Comparison of ENCODE assay signal across 20 cellular contexts in the genomic region with DNA sequence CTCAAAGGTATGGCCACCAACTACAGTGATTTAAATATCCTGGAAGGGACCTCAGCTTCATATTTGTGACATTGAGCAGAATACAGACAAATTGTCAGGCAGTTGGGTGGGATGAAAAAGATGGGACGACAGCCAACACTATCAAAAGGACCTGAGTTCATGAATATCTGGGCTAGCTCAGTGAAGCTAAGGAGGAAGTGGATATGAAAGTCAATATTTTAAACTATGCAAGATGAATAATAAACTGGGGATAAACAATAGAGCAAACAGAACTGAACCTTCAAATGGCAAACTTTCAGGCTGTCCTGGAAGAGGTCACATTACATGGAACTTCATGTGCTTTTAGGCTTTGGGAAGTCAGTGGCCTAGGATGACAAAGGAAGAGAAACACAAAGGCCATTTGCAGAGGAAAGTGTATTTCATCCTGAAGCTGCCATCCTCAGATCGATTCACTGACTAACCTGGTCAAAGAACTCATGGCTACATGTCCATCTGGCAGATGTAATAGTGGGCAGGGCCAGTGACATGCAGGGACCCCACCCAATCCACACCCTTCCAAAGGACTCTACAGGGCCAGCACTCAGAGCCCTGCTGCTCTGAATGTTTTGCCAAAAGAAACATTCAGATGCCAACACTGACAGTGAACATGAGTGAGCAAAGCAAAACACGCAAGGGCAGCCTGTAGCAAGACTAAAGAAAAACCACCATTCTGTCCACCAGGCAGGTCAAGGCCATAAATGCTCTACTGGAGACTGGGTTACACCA.
DNase-seq lines count a peak whose midpoint lies in the region; ATAC-seq and TF ChIP-seq lines count a peak whose summit lies in the region.
"Had no signal": no experiment of that assay in that cellular context is flagged by ENCODE, and none has a peak within 500 bp of the region (broad histone marks: within the 10 kb centered on the region; RNA-seq: fewer than 3 reads in every experiment).

No MANE protein-coding gene starts in this region.

- 62 to 70% methylated on average over 3 of the region's 3 CpGs for WGBS in body of pancreas, 2 donors
- 46 to 75% (median 61%) methylated on average over 3 of the region's 3 CpGs for WGBS in stomach, 5 donors

- intact Hi-C loops in body of pancreas (cut with DNase I) = no loop called here
- intact Hi-C loops in left ventricle myocardium superior (cut with micrococcal nuclease) = no loop called here
- intact Hi-C loops in stomach (cut with DNase I; ENCODE audit: low total_unique reads) = no loop called here

- H3K4me1 ChIP-seq in body of pancreas = peaks cover 33% of the 10 kb centered on the region
- H3K4me1 ChIP-seq in stomach = peaks cover 0 to 9% (median 3%) of the 10 kb centered on the region in 4 donors
- H3K4me1 ChIP-seq: gastroesophageal sphincter had no signal

- DNase-seq in DMS53 (lab: John Stamatoyannopoulos, UW) (peak; percentile 39), DMS53 treated with DMSO at 0.1 percent for 48 hours (lab: John Stamatoyannopoulos, UW; ENCODE audit: unreplicated experiment) (no peak), body of pancreas (peak in 1 of 4 donors; percentile 33), left ventricle myocardium superior (no peak), stomach (peak; percentile 26), RPMI8226 (no peak)
- DNase-seq in T-helper 2 cell treated with Interferon-gamma antibody and Interleukin-4, amounts not matched to agents 5 μg/mL and 100 μg/mL, for 36 hours (ENCODE audit: low spot score) = no peak
- DNase-seq: 8988T; activated CD8-positive, alpha-beta T cell treated with anti-CD3 and anti-CD28 coated beads for 36 hours; amygdala; CD8-positive, alpha-beta T cell; GDM1; H9; immature natural killer cell; NCI-H345; ovary; SW 1271 had no signal

- TF ChIP-seq CTCF in body of pancreas (IDR thresholded peaks at IDR 0.05) (no peak), stomach (IDR thresholded peaks at IDR 0.05) (no peak)

- no peak for TF ChIP-seq EP300 in stomach (IDR thresholded peaks at IDR 0.05)

- no peaks in the 10 kb centered on the region for H3K4me1 Mint-ChIP-seq in T-helper 2 cell treated with Interferon-gamma antibody and Interleukin-4, amounts not matched to agents 5 μg/mL and 100 μg/mL, for 36 hours (ENCODE audit: low read depth)
- H3K4me1 Mint-ChIP-seq: H9 had no signal

- H3K27me3 ChIP-seq in body of pancreas (no peaks in the 10 kb centered on the region), stomach (no peaks in the 10 kb centered on the region)
- H3K27me3 ChIP-seq: gastroesophageal sphincter, ovary had no signal

- no peaks in the 10 kb centered on the region for H3K9me3 ChIP-seq in body of pancreas
- H3K9me3 ChIP-seq in stomach = peaks cover 0 to 3% (median 0%) of the 10 kb centered on the region in 4 donors
- H3K9me3 ChIP-seq: gastroesophageal sphincter, ovary had no signal

- TF ChIP-seq POLR2A in body of pancreas (IDR thresholded peaks at IDR 0.05) (no peak), stomach (IDR thresholded peaks at IDR 0.05) (no peak)

- H3K27ac ChIP-seq in body of pancreas (peak overlapping the region; percentile 33 to 79 (median 69)), stomach (peak overlapping the region in 4 of 5 donors; percentile 60 to 80 (median 73))
- H3K27ac ChIP-seq: gastroesophageal sphincter, ovary had no signal

- H3K4me3 Mint-ChIP-seq in T-helper 2 cell treated with Interferon-gamma antibody and Interleukin-4, amounts not matched to agents 5 μg/mL and 100 μg/mL, for 36 hours = no peak overlapping the region
- H3K4me3 Mint-ChIP-seq: activated CD8-positive, alpha-beta T cell treated with anti-CD3 and anti-CD28 coated beads for 36 hours; CD8-positive, alpha-beta T cell; H9; immature natural killer cell had no signal

- H3K4me3 ChIP-seq in body of pancreas (no peak overlapping the region), stomach (no peak overlapping the region)
- H3K4me3 ChIP-seq: gastroesophageal sphincter, ovary had no signal

- H3K27me3 Mint-ChIP-seq in T-helper 2 cell treated with Interferon-gamma antibody and Interleukin-4, amounts not matched to agents 5 μg/mL and 100 μg/mL, for 36 hours (ENCODE audit: low read depth) = no peaks in the 10 kb centered on the region
- H3K27me3 Mint-ChIP-seq: activated CD8-positive, alpha-beta T cell treated with anti-CD3 and anti-CD28 coated beads for 36 hours had no signal

- H3K9me3 Mint-ChIP-seq in T-helper 2 cell treated with Interferon-gamma antibody and Interleukin-4, amounts not matched to agents 5 μg/mL and 100 μg/mL, for 36 hours = peaks cover 3% of the 10 kb centered on the region
- H3K9me3 Mint-ChIP-seq: CD8-positive, alpha-beta T cell; H9 had no signal

- ATAC-seq in body of pancreas (peak; percentile 56), left ventricle myocardium superior (peak; percentile 70), HG02678 (IDR thresholded peaks at IDR 0.05; ENCODE audit: unreplicated experiment) (no peak)
- ATAC-seq: activated CD8-positive, alpha-beta T cell treated with anti-CD3 and anti-CD28 coated beads for 36 hours; CD8-positive, alpha-beta T cell; gastroesophageal sphincter had no signal

- no peaks in the 10 kb centered on the region for H3K36me3 Mint-ChIP-seq in T-helper 2 cell treated with Interferon-gamma antibody and Interleukin-4, amounts not matched to agents 5 μg/mL and 100 μg/mL, for 36 hours (ENCODE audit: low read depth)
- H3K36me3 Mint-ChIP-seq: CD8-positive, alpha-beta T cell had no signal

- no peaks in the 10 kb centered on the region for H3K36me3 ChIP-seq in body of pancreas (replicated peaks in 1 of 2; ENCODE audit: insufficient read depth in 1 of 2, low read depth in 2 of 2)
- H3K36me3 ChIP-seq in stomach = no peaks in the 10 kb centered on the region
- H3K36me3 ChIP-seq: gastroesophageal sphincter, ovary had no signal

- H3K27ac Mint-ChIP-seq in T-helper 2 cell treated with Interferon-gamma antibody and Interleukin-4, amounts not matched to agents 5 μg/mL and 100 μg/mL, for 36 hours = no peak overlapping the region
- H3K27ac Mint-ChIP-seq: activated CD8-positive, alpha-beta T cell treated with anti-CD3 and anti-CD28 coated beads for 36 hours; activated T-helper 2 cell treated with anti-CD3 and anti-CD28 coated beads, Interferon-gamma antibody, Interleukin-2, Interleukin-4, amounts not matched to agents 10 μg/mL and 5 μg/mL and 100 μg/mL, durations not matched to agents 14 hours and 24 hours and 36 hours; CD8-positive, alpha-beta T cell; H9; immature natural killer cell had no signal

Comparison
In these comparisons a context has a peak if more than half of its experiments do, and no peak if none do; other contexts are left out.
1. DNase-seq: peak in DMS53 (single experiment) and stomach (single experiment); none in DMS53 treated with DMSO at 0.1 percent for 48 hours (single experiment), left ventricle myocardium superior (single experiment), T-helper 2 cell treated with Interferon-gamma antibody and Interleukin-4, amounts not matched to agents 5 μg/mL and 100 μg/mL, for 36 hours (single experiment) and RPMI8226 (single experiment).